30 cellular contexts compared by ENCODE assay signal in the genomic region with DNA sequence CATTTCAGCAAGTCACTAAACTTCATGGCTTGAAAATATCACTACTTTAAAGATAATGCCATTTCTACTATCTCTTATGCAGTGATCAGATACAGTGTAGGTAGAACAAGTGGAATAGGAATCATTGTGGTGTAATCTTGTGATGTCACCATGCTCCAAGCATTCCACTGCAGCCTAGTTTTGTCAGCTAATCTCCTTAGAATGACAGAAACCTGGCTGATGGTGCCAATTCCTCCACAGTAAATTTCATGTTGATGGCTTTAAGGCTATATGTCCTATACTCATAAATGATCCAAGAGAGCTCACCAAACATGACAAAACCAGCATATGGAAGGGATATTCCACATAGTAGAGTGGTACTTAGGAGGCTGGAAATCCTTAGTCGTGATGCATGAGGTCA.
"Had no signal": no experiment of that assay in that cellular context is flagged by ENCODE, and none has a peak within 500 bp of the region (broad histone marks: within the 10 kb centered on the region; RNA-seq: fewer than 3 reads in every experiment).

No MANE protein-coding gene starts in this region.

- H3K4me3 Mint-ChIP-seq: activated naive CD8-positive, alpha-beta T cell treated with anti-CD3 and anti-CD28 coated beads for 36 hours; activated T-cell treated with anti-CD3 and anti-CD28 coated beads, Interleukin-2, amount 50 U/mL, for 24 hours; endodermal cell; immature natural killer cell; mesothelial cell of epicardium; natural killer cell; stimulated activated memory B cell treated with anti-CD40 and anti-IgM and Interleukin-4, amounts not matched to agents 10 μg/mL and 1 μg/mL and 100 μg/mL, for 72 hours had no signal

- H3K4me1 ChIP-seq: foreskin keratinocyte, prostate gland, suprapubic skin, uterus had no signal

- DNase-seq: activated CD4-positive, alpha-beta T cell treated with anti-CD3 and anti-CD28 coated beads for 1 hour; activated CD4-positive, alpha-beta T cell treated with anti-CD3 and anti-CD28 coated beads, Interleukin-2, amount 50 U/mL, for 4 hours; activated CD8-positive, alpha-beta memory T cell treated with anti-CD3 and anti-CD28 coated beads for 24 hours; activated CD8-positive, alpha-beta memory T cell treated with anti-CD3 and anti-CD28 coated beads, Interleukin-2, amount 50 U/mL, for 4 hours; activated naive CD4-positive, alpha-beta T cell; activated naive CD8-positive, alpha-beta T cell treated with anti-CD3 and anti-CD28 coated beads for 36 hours; activated T-cell treated with anti-CD3 and anti-CD28 coated beads, Interleukin-2, amount 50 U/mL, for 24 hours; amniotic stem cell; cortex of kidney; endodermal cell; foreskin keratinocyte; immature natural killer cell; left lung; natural killer cell; ovary; right cardiac atrium; stimulated activated CD4-positive, alpha-beta T cell treated with anti-CD3 and anti-CD28 coated beads, Interleukin-2, amount 100 ng/mL, for 24 hours; stomach; T-helper 1 cell; transverse colon; uterus; WERI-Rb-1 had no signal

- H3K36me3 ChIP-seq: left lung, ovary, prostate gland, stomach, suprapubic skin, transverse colon, uterus, WERI-Rb-1 had no signal

- H3K9me3 Mint-ChIP-seq: activated naive CD8-positive, alpha-beta T cell treated with anti-CD3 and anti-CD28 coated beads for 36 hours; activated T-cell treated with anti-CD3 and anti-CD28 coated beads, Interleukin-2, amount 50 U/mL, for 24 hours; activated T-helper 2 cell treated with anti-CD3 and anti-CD28 coated beads, Interferon-gamma antibody, Interleukin-2, Interleukin-4, amounts not matched to agents 10 μg/mL and 5 μg/mL and 100 μg/mL, durations not matched to agents 14 hours and 24 hours and 36 hours; endodermal cell; mesothelial cell of epicardium; stimulated activated memory B cell treated with anti-CD40 and anti-IgM and Interleukin-4, amounts not matched to agents 10 μg/mL and 1 μg/mL and 100 μg/mL, for 72 hours had no signal

- ATAC-seq: foreskin keratinocyte; left lung; natural killer cell; stimulated activated memory B cell treated with anti-CD40 and anti-IgM and Interleukin-4, amounts not matched to agents 10 μg/mL and 1 μg/mL and 100 μg/mL, for 72 hours had no signal

- H3K4me3 ChIP-seq: left lung, ovary, prostate gland, skin epidermis, stomach, suprapubic skin, transverse colon, uterus had no signal

- H3K27me3 ChIP-seq: foreskin keratinocyte, left lung, ovary, stomach, suprapubic skin, transverse colon, uterus had no signal

- H3K27me3 Mint-ChIP-seq: stimulated activated memory B cell treated with anti-CD40 and anti-IgM and Interleukin-4, amounts not matched to agents 10 μg/mL and 1 μg/mL and 100 μg/mL, for 72 hours had no signal

- H3K27ac ChIP-seq: epithelial cell of prostate, foreskin keratinocyte, left lung, ovary, prostate gland, skin epidermis, stomach, suprapubic skin, uterus, WERI-Rb-1 had no signal

- H3K36me3 Mint-ChIP-seq: activated naive CD8-positive, alpha-beta T cell treated with anti-CD3 and anti-CD28 coated beads for 36 hours; immature natural killer cell; mesothelial cell of epicardium; natural killer cell; stimulated activated memory B cell treated with anti-CD40 and anti-IgM and Interleukin-4, amounts not matched to agents 10 μg/mL and 1 μg/mL and 100 μg/mL, for 72 hours had no signal

- H3K4me1 Mint-ChIP-seq: activated naive CD8-positive, alpha-beta T cell treated with anti-CD3 and anti-CD28 coated beads for 36 hours; immature natural killer cell had no signal

- FAIRE-seq: TTC549 had no signal

- H3K9me3 ChIP-seq: left lung, ovary, prostate gland, stomach, suprapubic skin, transverse colon, uterus had no signal

- H3K27ac Mint-ChIP-seq: activated naive CD8-positive, alpha-beta T cell treated with anti-CD3 and anti-CD28 coated beads for 36 hours; activated T-cell treated with anti-CD3 and anti-CD28 coated beads, Interleukin-2, amount 50 U/mL, for 24 hours; activated T-helper 2 cell treated with anti-CD3 and anti-CD28 coated beads, Interferon-gamma antibody, Interleukin-2, Interleukin-4, amounts not matched to agents 10 μg/mL and 5 μg/mL and 100 μg/mL, durations not matched to agents 14 hours and 24 hours and 36 hours; endodermal cell; immature natural killer cell; mesothelial cell of epicardium; natural killer cell; stimulated activated memory B cell treated with anti-CD40 and anti-IgM and Interleukin-4, amounts not matched to agents 10 μg/mL and 1 μg/mL and 100 μg/mL, for 72 hours had no signal
